ENCODE assay signal across 11 cellular contexts in the genomic region with DNA sequence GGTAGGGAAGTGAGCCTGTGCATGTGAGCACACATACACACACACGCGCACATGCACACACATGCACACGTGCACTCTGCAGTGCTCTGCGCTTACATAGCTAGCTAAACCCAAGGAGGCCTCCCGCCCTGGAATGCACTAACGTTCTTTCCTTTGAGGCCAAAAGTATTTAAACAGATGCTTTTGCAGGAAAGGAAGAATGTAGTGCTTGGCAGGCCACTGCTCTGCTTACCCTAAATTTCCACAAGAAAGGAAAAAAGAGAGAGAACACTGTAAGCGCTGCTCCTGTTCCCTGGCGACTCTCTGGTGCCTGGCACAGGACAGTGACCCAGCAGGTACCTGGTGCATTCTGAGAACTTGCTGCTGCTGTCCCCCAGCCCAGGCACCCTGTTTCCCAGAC. TPM values are rescaled to one million over a fixed set of nuclear protein-coding genes. Genes with fewer than 3 reads are reported as not detected.
DNase-seq lines count a peak whose midpoint lies in the region; ATAC-seq and TF ChIP-seq lines count a peak whose summit lies in the region.
"Had no signal": no experiment of that assay in that cellular context is flagged by ENCODE, and none has a peak within 500 bp of the region (broad histone marks: within the 10 kb centered on the region; RNA-seq: fewer than 3 reads in every experiment).

No MANE protein-coding gene starts in this region.

- peaks cover 0 to 80% (median 30%) of the 10 kb centered on the region in 9 donors for H3K36me3 ChIP-seq in heart right ventricle
- peaks cover 0 to 4% of the 10 kb centered on the region in 2 donors for H3K36me3 ChIP-seq in prostate gland

- TF ChIP-seq CTCF in AG10803 (conservative IDR thresholded peaks at IDR 0.05; ENCODE audit: low read length) (no peak), heart right ventricle (IDR thresholded peaks at IDR 0.05) (no peak), prostate gland (IDR thresholded peaks at IDR 0.05) (no peak), lower leg skin (IDR thresholded peaks at IDR 0.05) (no peak)

- DNase-seq in AG10803 (ENCODE audit: low read depth), result peak; percentile 95
- peak; percentile 72 for DNase-seq in amniotic stem cell (lab: John Stamatoyannopoulos, UW)
- DNase-seq in heart right ventricle, result peak; percentile 10 to 37
- DNase-seq in prostate gland (ENCODE audit: low spot score), result no peak
- no peak for DNase-seq in lower leg skin (ENCODE audit: low spot score in 2 of 2)
- no peak for DNase-seq in D341Med (ENCODE audit: low spot score)
- DNase-seq in G401 (ENCODE audit: low spot score), result no peak
- DNase-seq: dermis blood vessel endothelial cell, NCI-H1694 had no signal

- 32 to 58% methylated on average over 8 of the region's 8 CpGs for WGBS in heart right ventricle, 2 donors
- WGBS in prostate gland, result 29% methylated on average over 8 of the region's 8 CpGs
- 50 to 69% methylated on average over 8 of the region's 8 CpGs for WGBS in lower leg skin, 2 donors

- H3K27ac ChIP-seq in heart right ventricle, result peak overlapping the region; percentile 31 to 81 (median 59)
- H3K27ac ChIP-seq in prostate gland, result peak overlapping the region; percentile 59 to 66
- H3K27ac ChIP-seq: BLaER1 treated with 17β-estradiol and CSF1 and Interleukin-3, amounts not matched to agents 10 nM and 100 nM had no signal

- TF ChIP-seq POLR2A in prostate gland (IDR thresholded peaks at IDR 0.05), result no peak
- TF ChIP-seq POLR2A in lower leg skin (IDR thresholded peaks at IDR 0.05), result no peak

- in situ Hi-C loops in G401 (cut with HindIII; ENCODE audit: low sequenced_read_pairs), result no loop called here

- H3K4me3 ChIP-seq in AG10803 (ENCODE audit: low read length) (0 out of 2 replicates have a peak overlapping the region, but pooled peaks have one; percentile 3), heart right ventricle (no peak overlapping the region), prostate gland (no peak overlapping the region), lower leg skin (ENCODE audit: low read depth, poor library complexity, severe bottlenecking) (no peak overlapping the region)
- H3K4me3 ChIP-seq: BLaER1 treated with 17β-estradiol and CSF1 and Interleukin-3, amounts not matched to agents 10 nM and 100 nM had no signal

- H3K9me3 ChIP-seq in heart right ventricle, result no peaks in the 10 kb centered on the region
- no peaks in the 10 kb centered on the region for H3K9me3 ChIP-seq in prostate gland

- H3K27me3 ChIP-seq in heart right ventricle, result no peaks in the 10 kb centered on the region
- no peaks in the 10 kb centered on the region for H3K27me3 ChIP-seq in prostate gland (replicated peaks; ENCODE audit: insufficient read depth)

- peak in 6 of 8 donors; percentile 30 to 68 (median 39) for ATAC-seq in heart right ventricle
- ATAC-seq in HG02870 (IDR thresholded peaks at IDR 0.05; ENCODE audit: unreplicated experiment), result no peak

- H3K4me1 ChIP-seq in heart right ventricle, result peaks cover 18 to 62% (median 42%) of the 10 kb centered on the region in 9 donors
- H3K4me1 ChIP-seq in prostate gland (replicated peaks), result peaks cover 10% of the 10 kb centered on the region

- intact Hi-C loops in heart right ventricle (cut with DNase I) (no loop called here), prostate gland (cut with DNase I) (no loop called here), lower leg skin (cut with DNase I; ENCODE audit: low total_unique reads) (no loop called here)

RNA-seq across cellular contexts. Expression of gene MRPS23, which starts 31.3 kb away (rescaled TPM):
- total RNA-seq in heart right ventricle (100 to 1,000 TPM in 2 of 10 donors, 10 to 100 TPM in 8; 61.2 to 103 (median 75.5) TPM), prostate gland (10 to 100 TPM; 29.0 to 43.1 TPM), lower leg skin (10 to 100 TPM; 12.2 to 17.8 (median 15.0) TPM)
- 100 to 1,000 TPM in 1 of 2 donors, 1 to 10 TPM in 1; 9.9 to 132 TPM for polyA plus RNA-seq in heart right ventricle
- 39.2 and 60.7 TPM in 2 replicates for total RNA-seq in G401 (2014; rRNA removed; shearing (Covaris generic))

Comparison
In these comparisons a context has a peak if more than half of its experiments do, and no peak if none do; other contexts are left out.
1. DNase-seq: peak in AG10803 (single experiment), amniotic stem cell (single experiment) and heart right ventricle (2 of 2); none in prostate gland (single experiment), lower leg skin (0 of 2), D341Med (single experiment) and G401 (single experiment).